13 cellular contexts compared by ENCODE assay signal in the genomic region with DNA sequence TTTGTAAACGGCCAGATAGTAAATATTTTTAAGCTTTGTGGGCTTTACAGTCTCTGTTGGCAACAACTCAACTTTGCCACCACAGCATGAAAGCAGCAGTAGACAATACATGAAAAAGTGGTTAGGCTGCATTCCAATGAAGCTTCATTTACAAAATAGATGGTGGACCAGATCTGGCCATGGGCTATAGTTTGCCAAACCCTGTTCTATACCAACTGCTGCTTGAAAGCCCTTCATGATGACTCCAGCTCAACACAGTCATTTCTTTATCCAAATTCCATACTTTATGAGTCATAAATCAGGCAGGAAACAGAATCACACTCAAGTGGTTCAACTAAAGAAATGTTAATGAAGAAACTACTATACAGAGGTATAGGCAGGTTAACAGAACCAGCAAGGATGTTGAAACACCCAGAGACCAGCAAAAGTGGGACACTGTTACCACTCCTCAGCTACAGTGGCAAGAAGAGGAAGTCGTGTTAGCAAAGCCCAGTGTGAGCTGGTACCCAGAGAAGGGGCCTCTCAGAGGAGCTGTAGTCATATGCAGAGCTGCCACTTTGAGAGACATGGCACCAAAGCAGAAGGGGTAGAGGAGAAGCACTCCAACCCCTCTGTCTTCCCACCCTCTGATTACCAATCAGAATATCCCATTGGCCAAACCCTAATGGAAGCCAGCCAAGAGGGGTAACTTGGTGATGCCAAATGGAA.
DNase-seq lines count a peak whose midpoint lies in the region; ATAC-seq and TF ChIP-seq lines count a peak whose summit lies in the region.
"Had no signal": no experiment of that assay in that cellular context is flagged by ENCODE, and none has a peak within 500 bp of the region (broad histone marks: within the 10 kb centered on the region; RNA-seq: fewer than 3 reads in every experiment).

No MANE protein-coding gene starts in this region.

- H3K9me3 ChIP-seq in hepatocyte (ENCODE audit: low read depth): no peaks in the 10 kb centered on the region
- H3K9me3 ChIP-seq: neutrophil had no signal

- H3K27me3 ChIP-seq in hepatocyte: no peaks in the 10 kb centered on the region

- TF ChIP-seq CTCF in fibroblast of the aortic adventitia (IDR thresholded peaks at IDR 0.05; ENCODE audit: insufficient read depth, low read length) (no peak), hepatocyte (IDR thresholded peaks at IDR 0.05; ENCODE audit: poor library complexity) (no peak)

- no peaks in the 10 kb centered on the region for H3K4me1 ChIP-seq in hepatocyte (ENCODE audit: insufficient read depth)

- DNase-seq in COLO829 (ENCODE audit: low spot score): peak; percentile 60
- DNase-seq in HPDE6-E6E7 (ENCODE audit: extremely low spot score): peak; percentile 75
- DNase-seq in SKM-1 (lab: John Stamatoyannopoulos, UW; ENCODE audit: unreplicated experiment): peak; percentile 65
- peak; percentile 53 for DNase-seq in fibroblast of the aortic adventitia (ENCODE audit: low read depth)
- DNase-seq in hepatocyte (ENCODE audit: low spot score): no peak
- DNase-seq in NCI-H82 (lab: John Stamatoyannopoulos, UW): no peak
- no peak for DNase-seq in NCI-H2227 (lab: John Stamatoyannopoulos, UW; ENCODE audit: unreplicated experiment)
- DNase-seq: activated CD4-positive, CD25-positive, alpha-beta regulatory T cell; effector CD4-positive, alpha-beta T cell; NCI-H1092 treated with DMSO at 0.1 percent for 48 hours; stimulated activated CD4-positive, alpha-beta T cell treated with anti-CD3 and anti-CD28 coated beads, Interleukin-4, amount 100 ng/mL, for 1 hour had no signal

- 55% methylated on average over 2 of the region's 2 CpGs for WGBS in hepatocyte (ENCODE audit: low lambda C conversion rate, missing lambda C conversion rate)

- no peak overlapping the region for H3K4me3 ChIP-seq in fibroblast of the aortic adventitia (ENCODE audit: low read depth, low read length)
- no peak overlapping the region for H3K4me3 ChIP-seq in hepatocyte

- H3K9me2 ChIP-seq in hepatocyte (replicated peaks; ENCODE audit: insufficient read depth): no peaks in the 10 kb centered on the region

- no peak for ATAC-seq in HG03432 (IDR thresholded peaks at IDR 0.05; ENCODE audit: unreplicated experiment)

- no peak overlapping the region for H3K4me2 ChIP-seq in hepatocyte

- no peaks in the 10 kb centered on the region for H3K36me3 ChIP-seq in hepatocyte (replicated peaks; ENCODE audit: insufficient read depth, low read depth)
- H3K36me3 ChIP-seq: neutrophil had no signal

- no peaks in the 10 kb centered on the region for H3K79me2 ChIP-seq in hepatocyte

- no peak overlapping the region for H2AFZ ChIP-seq in hepatocyte

- H4K20me1 ChIP-seq in hepatocyte (ENCODE audit: insufficient read depth, poor library complexity, severe bottlenecking): no peaks in the 10 kb centered on the region

- H3K27ac ChIP-seq in hepatocyte: no peak overlapping the region
- H3K27ac ChIP-seq: neutrophil had no signal

Comparison
In these comparisons a context has a peak if more than half of its experiments do, and no peak if none do; other contexts are left out.
1. DNase-seq: peak in COLO829 (single experiment), HPDE6-E6E7 (single experiment), SKM-1 (single experiment) and fibroblast of the aortic adventitia (single experiment); none in hepatocyte (single experiment), NCI-H82 (single experiment) and NCI-H2227 (single experiment).